In genomic region chr11:43523632-43524031, GRCh38 we compare ENCODE assay signal across 29 cellular contexts.
DNase-seq lines count a peak whose midpoint lies in the region; ATAC-seq and TF ChIP-seq lines count a peak whose summit lies in the region.
"Had no signal": no experiment of that assay in that cellular context is flagged by ENCODE, and none has a peak within 500 bp of the region (broad histone marks: within the 10 kb centered on the region; RNA-seq: fewer than 3 reads in every experiment).

No MANE protein-coding gene starts in this region.

- H3K36me3 Mint-ChIP-seq in activated CD4-positive, alpha-beta T cell treated with anti-CD3 and anti-CD28 coated beads for 36 hours (ENCODE audit: low read depth): no peaks in the 10 kb centered on the region
- H3K36me3 Mint-ChIP-seq: activated naive CD4-positive, alpha-beta T cell treated with anti-CD3 and anti-CD28 coated beads, Interleukin-2, amount 10 ng/mL, durations not matched to agents 7 days and 5 days; natural killer cell had no signal

- peak; percentile 48 for ATAC-seq in GM18867 (IDR thresholded peaks at IDR 0.05; ENCODE audit: unreplicated experiment)
- peak; percentile 72 for ATAC-seq in HG02884 (IDR thresholded peaks at IDR 0.05; ENCODE audit: unreplicated experiment)
- no peak for ATAC-seq in activated CD4-positive, alpha-beta T cell treated with anti-CD3 and anti-CD28 coated beads for 36 hours
- ATAC-seq in GM18870 (IDR thresholded peaks at IDR 0.05; ENCODE audit: unreplicated experiment): no peak
- ATAC-seq in left lung: no peak
- ATAC-seq: HepG2, mucosa of descending colon, natural killer cell had no signal

- no peaks in the 10 kb centered on the region for H4K20me1 ChIP-seq in MM.1S (ENCODE audit: insufficient read depth, low read length)

- H3K9me3 ChIP-seq in MM.1S (replicated peaks; ENCODE audit: insufficient read depth, low read length) (no peaks in the 10 kb centered on the region), left lung (peaks cover 0 to 15% of the 10 kb centered on the region in 2 donors), breast epithelium (peaks cover 0 to 6% of the 10 kb centered on the region in 2 donors)
- H3K9me3 ChIP-seq: mucosa of descending colon, transverse colon had no signal

- DNase-seq in MM.1S (peak; percentile 80), left lung (no peak), breast epithelium (ENCODE audit: low spot score in 2 of 2) (no peak)
- DNase-seq in activated CD4-positive, alpha-beta T cell treated with anti-CD3 and anti-CD28 coated beads for 36 hours: no peak
- DNase-seq: activated CD4-positive, alpha-beta T cell treated with anti-CD3 and anti-CD28 coated beads, Interleukin-2, amount 50 U/mL, for 48 hours; activated naive CD4-positive, alpha-beta T cell treated with anti-CD3 and anti-CD28 coated beads, Interleukin-2, amount 10 ng/mL, durations not matched to agents 7 days and 5 days; amniotic stem cell; brain microvascular endothelial cell; C1 segment of cervical spinal cord; DMS153; dorsolateral prefrontal cortex; foreskin melanocyte; HCEC 1CT; mucosa of descending colon; MV-4-11; natural killer cell; NCI-H1436; NCI-H2081 treated with DMSO at 0.1 percent for 48 hours; NCI-H2227 treated with DMSO at 0.1 percent for 48 hours; NCI-H69; SHP77 treated with DMSO at 0.1 percent for 48 hours; stimulated activated CD4-positive, alpha-beta T cell treated with anti-CD3 and anti-CD28 coated beads, Interleukin-4, amount 100 ng/mL, for 4 hours; T-helper 2 cell; transverse colon had no signal

- H3K27ac Mint-ChIP-seq in activated CD4-positive, alpha-beta T cell treated with anti-CD3 and anti-CD28 coated beads for 36 hours: no peak overlapping the region
- H3K27ac Mint-ChIP-seq: activated naive CD4-positive, alpha-beta T cell treated with anti-CD3 and anti-CD28 coated beads, Interleukin-2, amount 10 ng/mL, durations not matched to agents 7 days and 5 days; natural killer cell had no signal

- no peak overlapping the region for H3K4me3 Mint-ChIP-seq in activated CD4-positive, alpha-beta T cell treated with anti-CD3 and anti-CD28 coated beads for 36 hours
- H3K4me3 Mint-ChIP-seq: activated naive CD4-positive, alpha-beta T cell treated with anti-CD3 and anti-CD28 coated beads, Interleukin-2, amount 10 ng/mL, durations not matched to agents 7 days and 5 days; natural killer cell had no signal

- no peak overlapping the region for H3K9ac ChIP-seq in MM.1S (ENCODE audit: low read length)

- intact Hi-C loops in activated CD4-positive, alpha-beta T cell treated with anti-CD3 and anti-CD28 coated beads for 36 hours (cut with DNase I, micrococcal nuclease): no loop called here
- intact Hi-C loops in left lung (cut with DNase I): no loop called here
- intact Hi-C loops in breast epithelium (cut with DNase I; ENCODE audit: low total_unique reads): no loop called here

- H3K36me3 ChIP-seq in MM.1S (replicated peaks; ENCODE audit: insufficient read depth, low read length) (no peaks in the 10 kb centered on the region), left lung (no peaks in the 10 kb centered on the region), breast epithelium (no peaks in the 10 kb centered on the region)
- H3K36me3 ChIP-seq: brain microvascular endothelial cell, transverse colon had no signal

- H3K4me3 ChIP-seq in MM.1S (ENCODE audit: low read length): no peak overlapping the region
- H3K4me3 ChIP-seq in left lung: no peak overlapping the region
- no peak overlapping the region for H3K4me3 ChIP-seq in breast epithelium
- H3K4me3 ChIP-seq: dorsolateral prefrontal cortex, lung, mucosa of descending colon, transverse colon had no signal

- TF ChIP-seq POLR2A in breast epithelium (IDR thresholded peaks at IDR 0.05): no peak

- H3K4me2 ChIP-seq in MM.1S (ENCODE audit: low read depth, low read length): peak overlapping the region; percentile 61; the same call in 1 of the 2 replicates

- H3K27me3 ChIP-seq in MM.1S (replicated peaks; ENCODE audit: insufficient read depth, low read length) (no peaks in the 10 kb centered on the region), left lung (no peaks in the 10 kb centered on the region), breast epithelium (peaks cover 0 to 9% of the 10 kb centered on the region in 2 donors)
- H3K27me3 ChIP-seq: brain microvascular endothelial cell, dorsolateral prefrontal cortex, transverse colon had no signal

- CTCF ChIA-PET in activated CD4-positive, alpha-beta T cell treated with anti-CD3 and anti-CD28 coated beads for 36 hours (lab: Charles Lee): no interaction called here

- TF ChIP-seq CTCF in MM.1S (IDR thresholded peaks at IDR 0.05; ENCODE audit: low read length) (no peak), left lung (IDR thresholded peaks at IDR 0.05) (no peak), breast epithelium (IDR thresholded peaks at IDR 0.05) (no peak)

- POLR2A ChIA-PET in activated CD4-positive, alpha-beta T cell treated with anti-CD3 and anti-CD28 coated beads for 36 hours (lab: Charles Lee): no interaction called here

- H3K27me3 Mint-ChIP-seq in activated CD4-positive, alpha-beta T cell treated with anti-CD3 and anti-CD28 coated beads for 36 hours: peaks cover 6% of the 10 kb centered on the region
- H3K27me3 Mint-ChIP-seq: activated naive CD4-positive, alpha-beta T cell treated with anti-CD3 and anti-CD28 coated beads, Interleukin-2, amount 10 ng/mL, durations not matched to agents 7 days and 5 days had no signal

- no peaks in the 10 kb centered on the region for H3K4me1 Mint-ChIP-seq in activated CD4-positive, alpha-beta T cell treated with anti-CD3 and anti-CD28 coated beads for 36 hours
- H3K4me1 Mint-ChIP-seq: activated naive CD4-positive, alpha-beta T cell treated with anti-CD3 and anti-CD28 coated beads, Interleukin-2, amount 10 ng/mL, durations not matched to agents 7 days and 5 days; natural killer cell had no signal

- H3F3A ChIP-seq in MM.1S (ENCODE audit: insufficient read depth, low read length): peaks cover 8% of the 10 kb centered on the region

- no peaks in the 10 kb centered on the region for H3K79me2 ChIP-seq in MM.1S (ENCODE audit: low read length)

- H3K27ac ChIP-seq in MM.1S (ENCODE audit: low read length) (peak overlapping the region; percentile 60; the same call in 1 of the 2 replicates), left lung (no peak overlapping the region), breast epithelium (no peak overlapping the region)
- H3K27ac ChIP-seq: brain microvascular endothelial cell, dorsolateral prefrontal cortex, transverse colon had no signal

- H3K9me2 ChIP-seq in MM.1S (replicated peaks; ENCODE audit: insufficient read depth, low read length): no peaks in the 10 kb centered on the region

- no peak overlapping the region for H2AFZ ChIP-seq in MM.1S (ENCODE audit: low read length)

- H3K4me1 ChIP-seq in MM.1S (ENCODE audit: low read length) (peaks cover 27% of the 10 kb centered on the region), left lung (no peaks in the 10 kb centered on the region), breast epithelium (no peaks in the 10 kb centered on the region)
- H3K4me1 ChIP-seq: transverse colon had no signal

- H3K9me3 Mint-ChIP-seq in activated CD4-positive, alpha-beta T cell treated with anti-CD3 and anti-CD28 coated beads for 36 hours (ENCODE audit: low read depth): peaks cover 10% of the 10 kb centered on the region

Comparison
In these comparisons a context has a peak if more than half of its experiments do, and no peak if none do; other contexts are left out.
1. ATAC-seq: peak in GM18867 (single experiment) and HG02884 (single experiment); none in activated CD4-positive, alpha-beta T cell treated with anti-CD3 and anti-CD28 coated beads for 36 hours (single experiment), GM18870 (single experiment) and left lung (single experiment).